In genomic region chr16:21312863-21313372, GRCh38 we compare ENCODE assay signal across 2 cellular contexts. TPM values are rescaled to one million over a fixed set of nuclear protein-coding genes. Genes with fewer than 3 reads are reported as not detected.
"Had no signal": no experiment of that assay in that cellular context is flagged by ENCODE, and none has a peak within 500 bp of the region (broad histone marks: within the 10 kb centered on the region; RNA-seq: fewer than 3 reads in every experiment).

No MANE protein-coding gene starts in this region.

RNA-seq across cellular contexts. Expression of gene CRYM, which starts 34.8 kb away (rescaled TPM):
- total RNA-seq: M059J, NCI-H460 had no signal
